Comparison of ENCODE assay signal across 18 cellular contexts in the genomic region with DNA sequence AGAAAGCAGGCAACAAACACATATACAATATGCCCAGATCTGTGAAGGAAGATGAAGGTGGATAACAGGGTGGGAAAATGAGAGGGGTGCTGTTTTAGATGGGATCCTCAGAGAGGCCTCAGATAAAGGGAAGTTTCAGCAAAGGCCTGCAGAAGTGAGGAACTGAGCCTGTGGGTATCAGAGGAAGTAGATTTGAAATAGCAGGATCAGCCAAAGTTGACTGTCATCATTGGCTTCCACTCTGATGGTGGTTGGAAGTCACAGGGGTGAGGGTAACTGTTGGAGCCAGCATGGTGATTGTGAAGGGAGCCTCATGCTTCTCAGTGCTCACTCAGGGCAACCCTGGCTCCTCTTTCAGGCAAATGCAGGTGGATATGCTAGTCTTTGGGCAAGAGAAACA.
DNase-seq lines count a peak whose midpoint lies in the region; ATAC-seq, FAIRE-seq and TF ChIP-seq lines count a peak whose summit lies in the region.
"Had no signal": no experiment of that assay in that cellular context is flagged by ENCODE, and none has a peak within 500 bp of the region (broad histone marks: within the 10 kb centered on the region; RNA-seq: fewer than 3 reads in every experiment).

No MANE protein-coding gene starts in this region.

- H3K36me3 Mint-ChIP-seq in CD14-positive monocyte (no peaks in the 10 kb centered on the region), endothelial cell (ENCODE audit: low read depth, unreplicated experiment) (no peaks in the 10 kb centered on the region)
- H3K36me3 Mint-ChIP-seq: CD4-positive, alpha-beta memory T cell had no signal

- intact Hi-C loops in CD14-positive monocyte (cut with micrococcal nuclease) (loop anchor here in 1 of 2 donors (10.0 kb wide), 1 partner anchor 71 kb away; no protein-coding TSS in a partner anchor), lower lobe of right lung (cut with DNase I) (no loop called here), right lobe of liver (cut with DNase I) (no loop called here)

- no peaks in the 10 kb centered on the region for H3K27me3 ChIP-seq in lower lobe of right lung (ENCODE audit: low read depth)
- no peaks in the 10 kb centered on the region for H3K27me3 ChIP-seq in right lobe of liver
- H3K27me3 ChIP-seq: MG63, Peyer's patch had no signal

- peak; percentile 57 for DNase-seq in CD14-positive monocyte (ENCODE audit: low spot score)
- DNase-seq in NOMO-1 treated with dmso at 0.1 percent for 144 hours (lab: John Stamatoyannopoulos, UW; ENCODE audit: unreplicated experiment): peak; percentile 27
- no peak for DNase-seq in lower lobe of right lung
- DNase-seq in SW480 (ENCODE audit: low spot score): no peak
- DNase-seq in right lobe of liver: no peak
- no peak for DNase-seq in RCC 7860 (ENCODE audit: low spot score)
- no peak for DNase-seq in endothelial cell (ENCODE audit: low spot score)
- DNase-seq: CD4-positive, alpha-beta memory T cell; MG63; NCI-H1417; NCI-H2029; NCI-H2171 treated with DMSO at 0.1 percent for 48 hours; NCI-H774; Peyer's patch; Right ventricle myocardium superior had no signal

- ATAC-seq in lower lobe of right lung (peak; percentile 34 to 35), right lobe of liver (no peak)

- H3K4me3 Mint-ChIP-seq in CD14-positive monocyte: peak overlapping the region in 1 of 2 donors; percentile 8
- no peak overlapping the region for H3K4me3 Mint-ChIP-seq in endothelial cell (ENCODE audit: unreplicated experiment)
- H3K4me3 Mint-ChIP-seq: CD4-positive, alpha-beta memory T cell had no signal

- peaks cover 22% of the 10 kb centered on the region for H3K4me1 ChIP-seq in lower lobe of right lung
- peaks cover 0 to 49% (median 19%) of the 10 kb centered on the region in 4 donors for H3K4me1 ChIP-seq in right lobe of liver
- H3K4me1 ChIP-seq: HAP-1, Peyer's patch had no signal

- TF ChIP-seq CTCF in 22Rv1 (IDR thresholded peaks at IDR 0.05): no peak
- TF ChIP-seq CTCF in CD14-positive monocyte (IDR thresholded peaks at IDR 0.05): no peak
- no peak for TF ChIP-seq CTCF in lower lobe of right lung (IDR thresholded peaks at IDR 0.05)
- TF ChIP-seq CTCF in right lobe of liver (IDR thresholded peaks at IDR 0.05): no peak
- TF ChIP-seq CTCF in endothelial cell (IDR thresholded peaks at IDR 0.05; ENCODE audit: unreplicated experiment): no peak

- H3K27ac Mint-ChIP-seq in CD14-positive monocyte (peak overlapping the region; percentile 52 to 92 (median 84)), endothelial cell (ENCODE audit: unreplicated experiment) (no peak overlapping the region)
- H3K27ac Mint-ChIP-seq: CD4-positive, alpha-beta memory T cell had no signal

- no peaks in the 10 kb centered on the region for H3K36me3 ChIP-seq in lower lobe of right lung
- no peaks in the 10 kb centered on the region for H3K36me3 ChIP-seq in right lobe of liver
- H3K36me3 ChIP-seq: HAP-1, MG63, Peyer's patch had no signal

- H3K9me3 ChIP-seq in lower lobe of right lung (no peaks in the 10 kb centered on the region), right lobe of liver (no peaks in the 10 kb centered on the region)
- H3K9me3 ChIP-seq: HAP-1, MG63, Peyer's patch had no signal

- no peak for FAIRE-seq in RCC 7860 (lab: Jason Lieb, UNC)

- H3K27ac ChIP-seq in 22Rv1: peak overlapping the region; percentile 60
- no peak overlapping the region for H3K27ac ChIP-seq in lower lobe of right lung
- no peak overlapping the region for H3K27ac ChIP-seq in right lobe of liver
- H3K27ac ChIP-seq: KMS-11, Peyer's patch had no signal

- peaks cover 0 to 3% (median 3%) of the 10 kb centered on the region in 3 donors for H3K27me3 Mint-ChIP-seq in CD14-positive monocyte (ENCODE audit: low read depth in 3 of 3)
- no peaks in the 10 kb centered on the region for H3K27me3 Mint-ChIP-seq in endothelial cell (ENCODE audit: unreplicated experiment)
- H3K27me3 Mint-ChIP-seq: CD4-positive, alpha-beta memory T cell had no signal

- TF ChIP-seq POLR2A in right lobe of liver (IDR thresholded peaks at IDR 0.05): no peak

- H3K4me1 Mint-ChIP-seq in CD14-positive monocyte (peaks cover 45% of the 10 kb centered on the region), endothelial cell (ENCODE audit: unreplicated experiment) (peaks cover 25% of the 10 kb centered on the region)
- H3K4me1 Mint-ChIP-seq: CD4-positive, alpha-beta memory T cell had no signal

- H3K4me3 ChIP-seq in lower lobe of right lung (no peak overlapping the region), right lobe of liver (no peak overlapping the region)
- H3K4me3 ChIP-seq: HAP-1, MG63, Peyer's patch had no signal

- H3K9me3 Mint-ChIP-seq in CD14-positive monocyte (peaks cover 0 to 10% (median 2%) of the 10 kb centered on the region in 7 donors), endothelial cell (ENCODE audit: unreplicated experiment) (no peaks in the 10 kb centered on the region)

Comparison
In these comparisons a context has a peak if more than half of its experiments do, and no peak if none do; other contexts are left out.
1. DNase-seq: peak in CD14-positive monocyte (single experiment) and NOMO-1 treated with dmso at 0.1 percent for 144 hours (single experiment); none in lower lobe of right lung (single experiment), SW480 (single experiment), right lobe of liver (0 of 3), RCC 7860 (single experiment) and endothelial cell (single experiment).
2. ATAC-seq: peak in lower lobe of right lung (2 of 2); none in right lobe of liver (0 of 4).